Comparison of ENCODE assay signal across 17 cellular contexts in genomic region chr12:100184549-100184948, GRCh38. TPM values are rescaled to one million over a fixed set of nuclear protein-coding genes. Genes with fewer than 3 reads are reported as not detected.
DNase-seq lines count a peak whose midpoint lies in the region; ATAC-seq lines count a peak whose summit lies in the region.
"Had no signal": no experiment of that assay in that cellular context is flagged by ENCODE, and none has a peak within 500 bp of the region (broad histone marks: within the 10 kb centered on the region; RNA-seq: fewer than 3 reads in every experiment).

No MANE protein-coding gene starts in this region.

- H3K9me3 Mint-ChIP-seq in T-helper 2 cell treated with Interferon-gamma antibody and Interleukin-4, amounts not matched to agents 5 μg/mL and 100 μg/mL, for 36 hours = no peaks in the 10 kb centered on the region
- H3K9me3 Mint-ChIP-seq: CD4-positive, alpha-beta T cell had no signal

- H3K27me3 Mint-ChIP-seq in T-helper 2 cell treated with Interferon-gamma antibody and Interleukin-4, amounts not matched to agents 5 μg/mL and 100 μg/mL, for 36 hours (ENCODE audit: low read depth) = no peaks in the 10 kb centered on the region
- H3K27me3 Mint-ChIP-seq: B cell; CD4-positive, alpha-beta T cell had no signal

- H3K4me3 Mint-ChIP-seq in T-helper 2 cell treated with Interferon-gamma antibody and Interleukin-4, amounts not matched to agents 5 μg/mL and 100 μg/mL, for 36 hours = no peak overlapping the region
- H3K4me3 Mint-ChIP-seq: B cell; CD4-positive, alpha-beta T cell had no signal

- ATAC-seq in left colon (peak; percentile 30), GM18861 (IDR thresholded peaks at IDR 0.05; ENCODE audit: unreplicated experiment) (no peak)

- DNase-seq in T-helper 2 cell treated with Interferon-gamma antibody and Interleukin-4, amounts not matched to agents 5 μg/mL and 100 μg/mL, for 36 hours (ENCODE audit: low spot score) = no peak
- DNase-seq in T-helper 2 cell (no peak), SK-MEL-5 (ENCODE audit: low read depth, low spot score) (peak; percentile 41), left colon (no peak)
- DNase-seq in stimulated activated CD4-positive, alpha-beta T cell treated with anti-CD3 and anti-CD28 coated beads, Interleukin-4, amount 100 ng/mL, for 1 hour = no peak
- no peak for DNase-seq in stimulated activated CD4-positive, alpha-beta T cell treated with anti-CD3 and anti-CD28 coated beads, Interleukin-12 subunit alpha, Interleukin-12 subunit beta, amount 100 ng/mL, for 4 hours
- DNase-seq: ACHN; Calu3; CD4-positive, alpha-beta T cell; GOT3; NCI-H1048; NCI-H1694; NCI-H2171; NCI-H524; PC-9 had no signal

- intact Hi-C loops in left colon (cut with DNase I, micrococcal nuclease) = no loop called here

- H3K36me3 Mint-ChIP-seq in T-helper 2 cell treated with Interferon-gamma antibody and Interleukin-4, amounts not matched to agents 5 μg/mL and 100 μg/mL, for 36 hours (ENCODE audit: low read depth) = peaks cover 27% of the 10 kb centered on the region

- peaks cover 34% of the 10 kb centered on the region for H3K4me1 Mint-ChIP-seq in T-helper 2 cell treated with Interferon-gamma antibody and Interleukin-4, amounts not matched to agents 5 μg/mL and 100 μg/mL, for 36 hours (ENCODE audit: low read depth)

- in situ Hi-C loops in SK-MEL-5 (cut with HindIII; ENCODE audit: low pct_unique_long_range_greater_than_20kb, low sequenced_read_pairs) = no loop called here

- H3K27ac Mint-ChIP-seq in T-helper 2 cell treated with Interferon-gamma antibody and Interleukin-4, amounts not matched to agents 5 μg/mL and 100 μg/mL, for 36 hours = peak overlapping the region; percentile 39
- H3K27ac Mint-ChIP-seq: B cell; CD4-positive, alpha-beta T cell had no signal

RNA-seq across cellular contexts. Expression of gene ACTR6, which starts 16.1 kb away (rescaled TPM):
- total RNA-seq in SK-MEL-5 (2014; rRNA removed; shearing (Covaris generic)) = 36.0 and 39.1 TPM in 2 replicates
- 27.9 and 31.0 TPM in 2 replicates for polyA plus RNA-seq in SK-MEL-5 (2015; cell fraction: cytosol; rRNA removed)
- polyA plus RNA-seq in SK-MEL-5 (2015; cell fraction: nucleus; rRNA removed) = 18.1 and 26.5 TPM in 2 replicates
- 10 to 100 TPM; 20.4 to 24.7 TPM for total RNA-seq in left colon

RNA-seq across cellular contexts. Expression of gene BLTP3B, which starts 41.9 kb away (rescaled TPM):
- 15.0 and 16.8 TPM in 2 replicates for total RNA-seq in SK-MEL-5 (2014; rRNA removed; shearing (Covaris generic))
- polyA plus RNA-seq in SK-MEL-5 (2015; cell fraction: cytosol; rRNA removed) = 7.7 and 8.1 TPM in 2 replicates
- polyA plus RNA-seq in SK-MEL-5 (2015; cell fraction: nucleus; rRNA removed) = 4.5 and 5.6 TPM in 2 replicates
- 10 to 100 TPM; 24.1 to 24.7 TPM for total RNA-seq in left colon
